In genomic region chr4:139243448-139244365, GRCh38 we compare ENCODE assay signal across 1 cellular context.
TF ChIP-seq lines count a peak whose summit lies in the region.

No MANE protein-coding gene starts in this region.

TF ChIP-seq in K562, 482 proteins besides CTCF, POLR2A, EP300 and RAD21 (continued from another document):
- TF ChIP-seq IRF9 (tag; IDR thresholded peaks at IDR 0.05) (no peak), JUND (IDR thresholded peaks at IDR 0.05; ENCODE audit: borderline replicate concordance, low read depth, low read length) (peak; percentile 49; the same call in 1 of the 2 replicates), JUND (tag; IDR thresholded peaks at IDR 0.05; ENCODE audit: borderline replicate concordance, low read depth, low read length) (peak; percentile 18; the same call in 1 of the 3 replicates), SAFB (IDR thresholded peaks at IDR 0.05; ENCODE audit: borderline replicate concordance, low read depth, low read length) (no peak), HMBOX1 (IDR thresholded peaks at IDR 0.05) (peak; percentile 88), HBP1 (CRISPR knock-in tag; IDR thresholded peaks at IDR 0.05) (no peak), KAT7 (CRISPR knock-in tag; IDR thresholded peaks at IDR 0.05; ENCODE audit: borderline replicate concordance) (no peak), ZZZ3 (IDR thresholded peaks at IDR 0.05) (no peak), NUFIP1 (IDR thresholded peaks at IDR 0.05; ENCODE audit: partially characterized antibody) (no peak), NFIC (IDR thresholded peaks at IDR 0.05) (0 out of 2 replicates have a peak, but pooled peaks have one; percentile 20), ZBTB40 (IDR thresholded peaks at IDR 0.05) (no peak), ZBTB40 (CRISPR knock-in tag; IDR thresholded peaks at IDR 0.05) (no peak), ZBTB8A (IDR thresholded peaks at IDR 0.05; ENCODE audit: partially characterized antibody) (no peak), FOSL1 (tag; conservative IDR thresholded peaks at IDR 0.05) (peak; percentile 51; the same call in 1 of the 2 replicates), SRF (CRISPR knock-in tag; IDR thresholded peaks at IDR 0.05) (no peak), KLF10 (CRISPR knock-in tag; IDR thresholded peaks at IDR 0.05) (no peak), XRCC3 (IDR thresholded peaks at IDR 0.05) (no peak), ZNF57 (CRISPR knock-in tag; IDR thresholded peaks at IDR 0.05) (no peak), FOXA1 (IDR thresholded peaks at IDR 0.05; ENCODE audit: borderline replicate concordance) (no peak)
